ENCODE assay signal across 9 cellular contexts in the genomic region with DNA sequence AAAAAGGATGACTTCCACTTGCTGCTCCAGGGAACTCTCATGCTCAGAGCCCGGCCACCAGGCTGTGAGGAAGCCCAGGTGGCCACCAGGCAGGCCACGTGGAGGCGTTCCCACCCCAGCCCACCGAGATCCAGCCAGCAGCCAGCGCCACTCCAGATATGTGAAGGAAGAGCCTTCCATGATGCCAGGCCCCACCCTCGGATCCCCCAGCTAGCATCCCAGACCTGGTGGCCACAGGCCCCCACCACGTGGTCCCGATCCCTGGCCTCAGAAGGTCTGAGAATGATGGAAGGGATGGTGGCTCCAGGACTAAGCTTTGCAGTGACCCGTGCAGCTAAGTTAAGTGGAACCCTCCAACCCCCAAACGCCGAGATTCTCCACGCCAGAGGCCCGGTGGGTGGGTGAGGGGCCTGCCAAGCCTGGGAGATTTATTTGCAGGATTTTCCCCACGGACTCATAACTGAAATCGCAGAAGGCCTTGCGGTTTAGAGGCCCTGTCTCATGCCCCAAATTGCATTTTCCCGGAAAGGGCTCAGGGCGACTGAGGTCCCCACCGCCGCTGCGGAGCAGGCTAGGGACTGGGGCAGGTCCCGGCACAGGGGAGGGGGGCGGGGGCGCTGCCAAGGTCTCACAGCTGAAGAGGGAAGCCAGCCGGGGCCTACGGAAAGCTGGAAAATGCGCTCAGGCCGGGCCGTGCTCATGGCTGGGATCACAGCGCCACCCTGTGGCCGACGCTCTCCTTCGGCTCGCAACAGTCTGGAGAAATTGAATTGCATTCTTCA. TPM values are rescaled to one million over a fixed set of nuclear protein-coding genes. Genes with fewer than 3 reads are reported as not detected.
DNase-seq lines count a peak whose midpoint lies in the region; ATAC-seq, FAIRE-seq and TF ChIP-seq lines count a peak whose summit lies in the region.
"Had no signal": no experiment of that assay in that cellular context is flagged by ENCODE, and none has a peak within 500 bp of the region (broad histone marks: within the 10 kb centered on the region; RNA-seq: fewer than 3 reads in every experiment).

No MANE protein-coding gene starts in this region.

- WGBS in heart right ventricle, 2 donors = 33 to 36% methylated on average over 34 of the region's 34 CpGs
- 39% methylated on average over 23 of the region's 34 CpGs for WGBS in prostate gland

- peak; percentile 33 for DNase-seq in AG04450 (ENCODE audit: low read depth, low spot score)
- peak; percentile 76 for DNase-seq in GM12891 (ENCODE audit: insufficient read length, low spot score)
- peak; percentile 10 for DNase-seq in SHP77 treated with DMSO at 0.1 percent for 48 hours (lab: John Stamatoyannopoulos, UW)
- DNase-seq in amygdala (lab: John Stamatoyannopoulos, UW) = peak in 52 of 56 donors; percentile 9 to 85 (median 48)
- peak; percentile 51 to 66 for DNase-seq in heart right ventricle
- DNase-seq in prostate gland (ENCODE audit: low spot score) = peak; percentile 53

- ATAC-seq in heart right ventricle = peak; percentile 76 to 92 (median 89)
- no peak for ATAC-seq in HG02588 (IDR thresholded peaks at IDR 0.05; ENCODE audit: unreplicated experiment)

- no peaks in the 10 kb centered on the region for H3K36me3 ChIP-seq in heart right ventricle
- H3K36me3 ChIP-seq in prostate gland = no peaks in the 10 kb centered on the region

- TF ChIP-seq POLR2A in GM12891 (IDR thresholded peaks at IDR 0.05; ENCODE audit: low read depth, low read length) (no peak), prostate gland (IDR thresholded peaks at IDR 0.05) (no peak)

- CTCF ChIA-PET in AG04450 (lab: Charles Lee) = interaction anchor here (0.5 to 7.1 kb wide), 19 partner anchors 12 to 1250 kb away, joined by 3 to 96 read pairs (median 3); no protein-coding TSS in a partner anchor

- intact Hi-C loops in heart right ventricle (cut with DNase I) (loop anchor here in 8 of 10 donors (2.0 to 10.0 kb wide), 10 partner anchors 611 to 983 kb away; no protein-coding TSS in a partner anchor), prostate gland (cut with DNase I) (loop anchor here (2.0 kb wide), 1 partner anchor 757 kb away; no protein-coding TSS in a partner anchor)

- H3K4me1 ChIP-seq in heart right ventricle (peaks cover 0 to 12% (median 7%) of the 10 kb centered on the region in 9 donors), prostate gland (replicated peaks) (no peaks in the 10 kb centered on the region)

- H3K27me3 ChIP-seq in AG04450 (ENCODE audit: control insufficient read depth, insufficient read depth, low read length) = no peaks in the 10 kb centered on the region
- peaks cover 0 to 11% (median 5%) of the 10 kb centered on the region in 7 donors for H3K27me3 ChIP-seq in heart right ventricle
- H3K27me3 ChIP-seq in prostate gland (replicated peaks; ENCODE audit: insufficient read depth) = no peaks in the 10 kb centered on the region

- TF ChIP-seq CTCF in AG04450 (IDR thresholded peaks at IDR 0.05; ENCODE audit: low read depth, low read length) = peak; percentile 86
- TF ChIP-seq CTCF in LNCAP (IDR thresholded peaks at IDR 0.05) = peak; percentile 85
- peak; percentile 45 to 85 (median 80) for TF ChIP-seq CTCF in heart right ventricle (IDR thresholded peaks at IDR 0.05)
- peak; percentile 71 to 88 (median 85) for TF ChIP-seq CTCF in prostate gland (IDR thresholded peaks at IDR 0.05)

- H3K9me3 ChIP-seq in AG04450 (ENCODE audit: control insufficient read depth, insufficient read depth, low read length) = no peaks in the 10 kb centered on the region
- no peaks in the 10 kb centered on the region for H3K9me3 ChIP-seq in heart right ventricle
- no peaks in the 10 kb centered on the region for H3K9me3 ChIP-seq in prostate gland

- POLR2A ChIA-PET in AG04450 (lab: Yijun Ruan, JAX) = no interaction called here

- H3K4me3 ChIP-seq in AG04450 (ENCODE audit: low read depth, low read length) = 0 out of 2 replicates have a peak overlapping the region, but pooled peaks have one; percentile 7
- peak overlapping the region in 1 of 10 donors; percentile 20 for H3K4me3 ChIP-seq in heart right ventricle
- no peak overlapping the region for H3K4me3 ChIP-seq in prostate gland

- FAIRE-seq in GM12891 (lab: Jason Lieb, UNC) = peak; percentile 90

- H3K27ac ChIP-seq in AG04450 (ENCODE audit: low read depth, low read length) = no peak overlapping the region
- peak overlapping the region in 1 of 10 donors; percentile 14 for H3K27ac ChIP-seq in heart right ventricle
- no peak overlapping the region for H3K27ac ChIP-seq in prostate gland

TF ChIP-seq in GM12891, 5 proteins besides CTCF, POLR2A, EP300 and RAD21:
- TF ChIP-seq PAX5 (IDR thresholded peaks at IDR 0.05; ENCODE audit: insufficient read depth, low read length, severe bottlenecking) (no peak), POU2F2 (IDR thresholded peaks at IDR 0.05; ENCODE audit: low read depth, low read length) (no peak), SPI1 (IDR thresholded peaks at IDR 0.05; ENCODE audit: low read depth, low read length) (no peak), TAF1 (IDR thresholded peaks at IDR 0.05; ENCODE audit: low read depth, low read length) (no peak), POLR2AphosphoS5 (IDR thresholded peaks at IDR 0.05; ENCODE audit: low read depth, low read length) (no peak)

RNA-seq across cellular contexts. Expression of a gene that starts 31.1 kb away (rescaled TPM):
- not detected in 2 replicates for polyA plus RNA-seq in AG04450 (2011; rRNA removed)
- not detected in 2 replicates for polyA minus RNA-seq in AG04450 (2011; rRNA and poly(A)+ RNA removed)
- polyA plus RNA-seq in GM12891 (2012; ENCODE audit: low read depth, missing spikeins) = not detected
- 1 to 10 TPM in 4 of 10 donors, under 1 TPM in 4, not detected in 2; 0.28 to 10.0 (median 1.0) TPM for total RNA-seq in heart right ventricle
- 1 to 10 TPM; 1.2 to 1.5 TPM for polyA plus RNA-seq in heart right ventricle
- total RNA-seq in prostate gland = 1 to 10 TPM; 1.2 to 3.6 TPM
- total RNA-seq: pulmonary artery endothelial cell had no signal

Comparison
In these comparisons a context has a peak if more than half of its experiments do, and no peak if none do; other contexts are left out.
1. DNase-seq: peak in every context shown above with its lines; median percentile 76 in GM12891; 58 in heart right ventricle; 53 in prostate gland; 48 in amygdala; 33 in AG04450; 10 in SHP77 treated with DMSO at 0.1 percent for 48 hours.